12 cellular contexts compared by ENCODE assay signal in genomic region chr5:15241216-15241821, GRCh38.
"Had no signal": no experiment of that assay in that cellular context is flagged by ENCODE, and none has a peak within 500 bp of the region (broad histone marks: within the 10 kb centered on the region; RNA-seq: fewer than 3 reads in every experiment).

No MANE protein-coding gene starts in this region.

- H3K27me3 ChIP-seq: colonic mucosa, gastrocnemius medialis, heart right ventricle, sigmoid colon, uterus had no signal

- H3K9me3 ChIP-seq: colonic mucosa, sigmoid colon, uterus had no signal

- DNase-seq: colonic mucosa; dermis blood vessel endothelial cell; gastrocnemius medialis; heart right ventricle; hypothalamus; kidney glomerular epithelial cell; natural killer cell; sigmoid colon; small intestine; stimulated activated CD4-positive, alpha-beta T cell treated with anti-CD3 and anti-CD28 coated beads, Interleukin-2, amount 100 ng/mL, for 48 hours; stimulated activated naive CD4-positive, alpha-beta T cell treated with Interleukin-2 at 50 U/mL for 16 hours; uterus had no signal

- H3K27ac ChIP-seq: colonic mucosa, gastrocnemius medialis, heart right ventricle, sigmoid colon, uterus had no signal

- H3K36me3 ChIP-seq: colonic mucosa, gastrocnemius medialis, heart right ventricle, sigmoid colon, uterus had no signal

- H3K4me3 ChIP-seq: colonic mucosa, gastrocnemius medialis, heart right ventricle, sigmoid colon, uterus had no signal

- H3K4me1 ChIP-seq: colonic mucosa, gastrocnemius medialis, heart right ventricle, uterus had no signal
